In genomic region chr13:46797468-46798237, GRCh38 we compare ENCODE assay signal across 8 cellular contexts. TPM values are rescaled to one million over a fixed set of nuclear protein-coding genes. Genes with fewer than 3 reads are reported as not detected.
A peak's percentile ranks its signal among the peaks of the same experiment; 100 is the strongest.
DNase-seq lines count a peak whose midpoint lies in the region; ATAC-seq, FAIRE-seq and TF ChIP-seq lines count a peak whose summit lies in the region.

No MANE protein-coding gene starts in this region.

- no peaks in the 10 kb centered on the region for H3K27me3 ChIP-seq in stomach smooth muscle (ENCODE audit: control insufficient read depth in 1 of 2, insufficient read depth in 2 of 2, low read length in 2 of 2)

- H3K4me3 ChIP-seq in kidney (ENCODE audit: low read length in 2 of 2) (peak overlapping the region; percentile 89 to 90), stomach smooth muscle (ENCODE audit: low read length in 2 of 2) (peak overlapping the region; percentile 66 to 90)

- no peaks in the 10 kb centered on the region for H3K9me3 Mint-ChIP-seq in activated T-cell treated with anti-CD3 and anti-CD28 coated beads, Interleukin-2, amount 50 U/mL, for 4 hours
- no peaks in the 10 kb centered on the region for H3K9me3 Mint-ChIP-seq in activated naive CD8-positive, alpha-beta T cell treated with anti-CD3 and anti-CD28 coated beads, Interleukin-2, amount 50 U/mL, for 24 hours

- FAIRE-seq in kidney (lab: Jason Lieb, UNC) = no peak

- H3K27ac ChIP-seq in kidney (ENCODE audit: low read depth in 2 of 2, low read length in 2 of 2) = peak overlapping the region; percentile 95 to 97
- peak overlapping the region; percentile 86 for H3K27ac ChIP-seq in stomach smooth muscle (ENCODE audit: low read length)

- DNase-seq in activated T-cell treated with anti-CD3 and anti-CD28 coated beads, Interleukin-2, amount 50 U/mL, for 4 hours = no peak
- DNase-seq in activated T-cell treated with anti-CD3 and anti-CD28 coated beads for 4 hours = no peak
- DNase-seq in activated naive CD8-positive, alpha-beta T cell treated with anti-CD3 and anti-CD28 coated beads, Interleukin-2, amount 50 U/mL, for 24 hours = no peak
- DNase-seq in kidney = no peak
- no peak for DNase-seq in effector CD8-positive, alpha-beta T cell (lab: John Stamatoyannopoulos, UW)
- no peak for DNase-seq in T-helper 9 cell

- no peaks in the 10 kb centered on the region for H3K9me3 ChIP-seq in kidney (ENCODE audit: control insufficient read depth in 1 of 2, low read length in 2 of 2)
- H3K9me3 ChIP-seq in stomach smooth muscle (ENCODE audit: control insufficient read depth in 2 of 2, low read length in 2 of 2) = no peaks in the 10 kb centered on the region

- peaks cover 12% of the 10 kb centered on the region for H3K36me3 Mint-ChIP-seq in activated T-cell treated with anti-CD3 and anti-CD28 coated beads, Interleukin-2, amount 50 U/mL, for 4 hours (ENCODE audit: insufficient read depth)
- H3K36me3 Mint-ChIP-seq in activated naive CD8-positive, alpha-beta T cell treated with anti-CD3 and anti-CD28 coated beads, Interleukin-2, amount 50 U/mL, for 24 hours (ENCODE audit: low read depth) = peaks cover 20% of the 10 kb centered on the region

- H3K36me3 ChIP-seq in kidney (ENCODE audit: control insufficient read depth in 1 of 2, insufficient read depth in 2 of 2, low read length in 2 of 2) (no peaks in the 10 kb centered on the region), stomach smooth muscle (ENCODE audit: control insufficient read depth in 2 of 2, insufficient read depth in 2 of 2, low read length in 2 of 2) (no peaks in the 10 kb centered on the region)

- H3K4me3 Mint-ChIP-seq in activated T-cell treated with anti-CD3 and anti-CD28 coated beads, Interleukin-2, amount 50 U/mL, for 4 hours = peak overlapping the region; percentile 93
- peak overlapping the region; percentile 97 for H3K4me3 Mint-ChIP-seq in activated naive CD8-positive, alpha-beta T cell treated with anti-CD3 and anti-CD28 coated beads, Interleukin-2, amount 50 U/mL, for 24 hours

- peak overlapping the region; percentile 98 for H3K27ac Mint-ChIP-seq in activated naive CD8-positive, alpha-beta T cell treated with anti-CD3 and anti-CD28 coated beads, Interleukin-2, amount 50 U/mL, for 24 hours

- intact Hi-C loops in kidney (cut with DNase I) = no loop called here

- no peak for TF ChIP-seq CTCF in kidney (IDR thresholded peaks at IDR 0.05; ENCODE audit: borderline replicate concordance, extremely low read depth, insufficient read depth)

- H3K9ac ChIP-seq in kidney (ENCODE audit: low read length in 2 of 2) (peak overlapping the region; percentile 49 to 93), stomach smooth muscle (ENCODE audit: low read length in 2 of 2) (peak overlapping the region; percentile 74 to 89)

- peaks cover 42% of the 10 kb centered on the region for H3K4me1 Mint-ChIP-seq in activated T-cell treated with anti-CD3 and anti-CD28 coated beads, Interleukin-2, amount 50 U/mL, for 4 hours (ENCODE audit: low read depth)
- H3K4me1 Mint-ChIP-seq in activated naive CD8-positive, alpha-beta T cell treated with anti-CD3 and anti-CD28 coated beads, Interleukin-2, amount 50 U/mL, for 24 hours = peaks cover 41% of the 10 kb centered on the region

- ATAC-seq in activated T-cell treated with anti-CD3 and anti-CD28 coated beads, Interleukin-2, amount 50 U/mL, for 4 hours = no peak
- ATAC-seq in activated naive CD8-positive, alpha-beta T cell treated with anti-CD3 and anti-CD28 coated beads, Interleukin-2, amount 50 U/mL, for 24 hours = no peak
- ATAC-seq in HG03196 (IDR thresholded peaks at IDR 0.05; ENCODE audit: unreplicated experiment) = no peak

- peaks cover 7 to 14% of the 10 kb centered on the region in 2 donors for H3K4me1 ChIP-seq in kidney (ENCODE audit: control insufficient read depth in 1 of 2, insufficient read depth in 1 of 2, low read depth in 1 of 2, low read length in 2 of 2)
- H3K4me1 ChIP-seq in stomach smooth muscle (ENCODE audit: control insufficient read depth, insufficient read depth, low read length) = peaks cover 20% of the 10 kb centered on the region

- no peaks in the 10 kb centered on the region for H3K27me3 Mint-ChIP-seq in activated T-cell treated with anti-CD3 and anti-CD28 coated beads, Interleukin-2, amount 50 U/mL, for 4 hours (ENCODE audit: low read depth)
- H3K27me3 Mint-ChIP-seq in activated naive CD8-positive, alpha-beta T cell treated with anti-CD3 and anti-CD28 coated beads, Interleukin-2, amount 50 U/mL, for 24 hours = no peaks in the 10 kb centered on the region

RNA-seq across cellular contexts. Expression of gene ESD, which starts 0.7 kb away (rescaled TPM):
- 10 to 100 TPM; 75.3 to 82.7 (median 78.5) TPM for total RNA-seq in activated T-cell treated with anti-CD3 and anti-CD28 coated beads, Interleukin-2, amount 50 U/mL, for 4 hours
- total RNA-seq in kidney = 98.5 TPM
- polyA plus RNA-seq in kidney (ENCODE audit: insufficient read depth, low read depth, low replicate concordance) = 179 TPM
